14 cellular contexts compared by ENCODE assay signal in the genomic region with DNA sequence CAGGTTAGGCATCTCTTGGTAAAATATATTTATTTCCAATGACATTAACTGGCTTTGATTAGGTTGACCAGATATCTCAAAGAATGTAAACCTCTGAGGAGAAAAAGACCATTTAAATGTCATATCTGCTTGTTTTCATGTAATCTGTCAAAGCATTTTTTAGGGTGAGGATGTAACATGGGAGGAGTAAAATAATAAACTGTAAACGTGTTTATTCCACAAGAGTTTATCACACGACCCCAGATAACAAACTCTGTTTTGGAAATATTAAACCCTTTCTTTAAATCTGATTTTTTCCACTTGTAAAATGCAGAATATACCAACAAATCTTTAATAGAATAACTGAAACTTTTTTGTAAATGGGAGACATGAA. TPM values are rescaled to one million over a fixed set of nuclear protein-coding genes. Genes with fewer than 3 reads are reported as not detected.
A peak's percentile ranks its signal among the peaks of the same experiment; 100 is the strongest.
DNase-seq lines count a peak whose midpoint lies in the region; ATAC-seq and TF ChIP-seq lines count a peak whose summit lies in the region.
"Had no signal": no experiment of that assay in that cellular context is flagged by ENCODE, and none has a peak within 500 bp of the region (broad histone marks: within the 10 kb centered on the region; RNA-seq: fewer than 3 reads in every experiment).

No MANE protein-coding gene starts in this region.

- H3K4me3 ChIP-seq in SJSA1: peak overlapping the region; percentile 45
- peak overlapping the region; percentile 37 to 49 for H3K4me3 ChIP-seq in muscle layer of duodenum (ENCODE audit: low read depth in 1 of 2, low read length in 2 of 2)
- peak overlapping the region; percentile 26 to 49 (median 33) for H3K4me3 ChIP-seq in tibial nerve

- H3K4me1 Mint-ChIP-seq in activated T-cell treated with anti-CD3 and anti-CD28 coated beads, Interleukin-2, amount 50 U/mL, for 72 hours (ENCODE audit: low read depth): peaks cover 4% of the 10 kb centered on the region

- 54 to 55% methylated on average over 2 of the region's 2 CpGs for WGBS in tibial nerve, 2 donors

- no peak for TF ChIP-seq CTCF in tibial nerve (IDR thresholded peaks at IDR 0.05)

- H3K36me3 Mint-ChIP-seq in activated T-cell treated with anti-CD3 and anti-CD28 coated beads, Interleukin-2, amount 50 U/mL, for 72 hours (ENCODE audit: insufficient read depth in 2 of 2): no peaks in the 10 kb centered on the region
- H3K36me3 Mint-ChIP-seq: activated CD4-positive, alpha-beta memory T cell treated with anti-CD3 and anti-CD28 coated beads for 36 hours; CD8-positive, alpha-beta memory T cell had no signal

- no peak for TF ChIP-seq EP300 in tibial nerve (IDR thresholded peaks at IDR 0.05)

- no peaks in the 10 kb centered on the region for H3K27me3 ChIP-seq in SJSA1 (replicated peaks)
- no peaks in the 10 kb centered on the region for H3K27me3 ChIP-seq in muscle layer of duodenum (ENCODE audit: low read depth, low read length)
- H3K27me3 ChIP-seq in tibial nerve: no peaks in the 10 kb centered on the region

- H3K4me1 ChIP-seq in SJSA1 (replicated peaks) (peaks cover 55% of the 10 kb centered on the region), muscle layer of duodenum (ENCODE audit: control insufficient read depth in 1 of 2, insufficient read depth in 2 of 2, low read length in 2 of 2) (peaks cover 13 to 30% of the 10 kb centered on the region in 2 donors), tibial nerve (peaks cover 2 to 48% (median 9%) of the 10 kb centered on the region in 4 donors)
- H3K4me1 ChIP-seq: parathyroid adenoma had no signal

- H3K4me3 Mint-ChIP-seq in activated T-cell treated with anti-CD3 and anti-CD28 coated beads, Interleukin-2, amount 50 U/mL, for 72 hours: no peak overlapping the region
- H3K4me3 Mint-ChIP-seq: activated CD4-positive, alpha-beta memory T cell treated with anti-CD3 and anti-CD28 coated beads for 36 hours; CD8-positive, alpha-beta memory T cell had no signal

- H3K27ac ChIP-seq in SJSA1 (peak overlapping the region; percentile 77), epithelial cell of prostate (peak overlapping the region; percentile 91), muscle layer of duodenum (ENCODE audit: low read length) (peak overlapping the region; percentile 12), tibial nerve (peak overlapping the region; percentile 50 to 86 (median 70))
- H3K27ac ChIP-seq: parathyroid adenoma had no signal

- no peak overlapping the region for H3K27ac Mint-ChIP-seq in activated T-cell treated with anti-CD3 and anti-CD28 coated beads, Interleukin-2, amount 50 U/mL, for 72 hours
- H3K27ac Mint-ChIP-seq: activated CD4-positive, alpha-beta memory T cell treated with anti-CD3 and anti-CD28 coated beads for 36 hours; CD8-positive, alpha-beta memory T cell had no signal

- H3K9me3 ChIP-seq in SJSA1 (replicated peaks) (no peaks in the 10 kb centered on the region), muscle layer of duodenum (ENCODE audit: control insufficient read depth in 1 of 2, low read length in 2 of 2) (no peaks in the 10 kb centered on the region), tibial nerve (no peaks in the 10 kb centered on the region)

- no peak for TF ChIP-seq POLR2A in tibial nerve (IDR thresholded peaks at IDR 0.05)

- no peak for DNase-seq in SJSA1 (ENCODE audit: low read depth in 1 of 2, low spot score in 2 of 2)
- no peak for DNase-seq in epithelial cell of prostate (ENCODE audit: low read depth, low spot score)
- DNase-seq in tibial nerve (ENCODE audit: low spot score in 2 of 2): no peak
- no peak for DNase-seq in NCI-H2227 (lab: John Stamatoyannopoulos, UW; ENCODE audit: unreplicated experiment)
- DNase-seq in activated T-cell treated with anti-CD3 and anti-CD28 coated beads, Interleukin-2, amount 50 U/mL, for 72 hours: no peak
- no peak for DNase-seq in hippocampal formation (lab: John Stamatoyannopoulos, UW)
- DNase-seq: activated CD4-positive, alpha-beta memory T cell treated with anti-CD3 and anti-CD28 coated beads for 36 hours; activated gamma-delta T cell; CD8-positive, alpha-beta memory T cell; foreskin melanocyte; T-helper 2 cell had no signal

- H3K27me3 Mint-ChIP-seq in activated T-cell treated with anti-CD3 and anti-CD28 coated beads, Interleukin-2, amount 50 U/mL, for 72 hours (ENCODE audit: low read depth): peaks cover 19% of the 10 kb centered on the region
- H3K27me3 Mint-ChIP-seq: activated CD4-positive, alpha-beta memory T cell treated with anti-CD3 and anti-CD28 coated beads for 36 hours had no signal

- ATAC-seq in GM18511 (IDR thresholded peaks at IDR 0.05; ENCODE audit: unreplicated experiment): no peak
- ATAC-seq in activated T-cell treated with anti-CD3 and anti-CD28 coated beads, Interleukin-2, amount 50 U/mL, for 72 hours (replicated peaks in 1 of 2): no peak

- H3K36me3 ChIP-seq in SJSA1 (peaks cover 48% of the 10 kb centered on the region), muscle layer of duodenum (ENCODE audit: control insufficient read depth in 1 of 2, insufficient read depth in 2 of 2, low read length in 2 of 2) (no peaks in the 10 kb centered on the region), tibial nerve (no peaks in the 10 kb centered on the region)

- H3K9me3 Mint-ChIP-seq in activated T-cell treated with anti-CD3 and anti-CD28 coated beads, Interleukin-2, amount 50 U/mL, for 72 hours: no peaks in the 10 kb centered on the region
- H3K9me3 Mint-ChIP-seq: activated CD4-positive, alpha-beta memory T cell treated with anti-CD3 and anti-CD28 coated beads for 36 hours had no signal

RNA-seq across cellular contexts. Expression of gene TM4SF1, which starts 1.6 kb away (rescaled TPM):
- total RNA-seq in SJSA1 (2014; rRNA removed; shearing (Covaris generic)): 117 and 140 TPM in 2 replicates
- total RNA-seq in tibial nerve: 100 to 1,000 TPM; 132 to 264 (median 169) TPM
- total RNA-seq in activated T-cell treated with anti-CD3 and anti-CD28 coated beads, Interleukin-2, amount 50 U/mL, for 72 hours: under 1 TPM in 1 of 2 donors, not detected in 1; 0.23 TPM

RNA-seq across cellular contexts. Expression of gene TM4SF18, which starts 42.4 kb away (rescaled TPM):
- 2.4 and 10.4 TPM in 2 replicates for total RNA-seq in SJSA1 (2014; rRNA removed; shearing (Covaris generic))
- total RNA-seq in tibial nerve: 10 to 100 TPM in 1 of 4 donors, 1 to 10 TPM in 3; 1.5 to 12.7 (median 4.6) TPM
- total RNA-seq in activated T-cell treated with anti-CD3 and anti-CD28 coated beads, Interleukin-2, amount 50 U/mL, for 72 hours: not detected
- total RNA-seq: activated CD4-positive, alpha-beta memory T cell treated with anti-CD3 and anti-CD28 coated beads for 36 hours; CD8-positive, alpha-beta memory T cell had no signal

Comparison
In these comparisons a context has a peak if more than half of its experiments do, and no peak if none do; other contexts are left out.
1. H3K27ac ChIP-seq: peak in every context shown above with its lines; median percentile 91 in epithelial cell of prostate; 77 in SJSA1; 70 in tibial nerve; 12 in muscle layer of duodenum.
2. RNA of gene TM4SF1, which starts 1.6 kb away (total RNA-seq): 132 to 264 TPM in tibial nerve and 117 to 140 TPM in SJSA1; 0.23 TPM in activated T-cell treated with anti-CD3 and anti-CD28 coated beads, Interleukin-2, amount 50 U/mL, for 72 hours; every median in the first group is over 10 times any median in the second.
3. Peak in every context shown above with its lines, with median percentiles within 50 percentile points of each other: H3K4me3 ChIP-seq.